8 cellular contexts compared by ENCODE assay signal in genomic region chr16:88793588-88793967, GRCh38. TPM values are rescaled to one million over a fixed set of nuclear protein-coding genes. Genes with fewer than 3 reads are reported as not detected.
DNase-seq lines count a peak whose midpoint lies in the region; ATAC-seq lines count a peak whose summit lies in the region.
"Not testable (repeated sequence)": the region's sequence is repeated elsewhere in the genome, so short reads cannot be mapped to it uniquely, and the experiment has no call there.

No MANE protein-coding gene starts in this region.

- H3K36me3 Mint-ChIP-seq in CD8-positive, alpha-beta memory T cell; T-cell; activated CD4-positive, alpha-beta T cell treated with anti-CD3 and anti-CD28 coated beads, Interleukin-2, amount 10 ng/mL, durations not matched to agents 7 days and 5 days (ENCODE audit: low read depth); activated naive CD8-positive, alpha-beta T cell treated with anti-CD3 and anti-CD28 coated beads, Interleukin-2, amount 10 ng/mL, durations not matched to agents 7 days and 5 days; naive B cell; stimulated activated naive B cell treated with anti-CD40 and anti-IgM and Interleukin-4, amounts not matched to agents 10 μg/mL and 1 μg/mL and 100 μg/mL, for 72 hours: not testable (repeated sequence)

- POLR2A ChIA-PET in CD8-positive, alpha-beta memory T cell (lab: Charles Lee), result interaction anchor here (0.6 to 1.6 kb wide), 6 partner anchors 9 to 424 kb away, joined by 3 to 11 read pairs (median 4); partner anchors contain the start of genes CDT1, PIEZO1 and ZNF778
- POLR2A ChIA-PET in T-cell (lab: Charles Lee), result interaction anchor here in 1 of 2 donors (0.7 kb wide), 1 partner anchor 10 kb away, joined by 5 read pairs; the partner anchor contains the start of gene CDT1
- POLR2A ChIA-PET in activated CD4-positive, alpha-beta T cell treated with anti-CD3 and anti-CD28 coated beads, Interleukin-2, amount 10 ng/mL, durations not matched to agents 7 days and 5 days (lab: Charles Lee), result interaction anchor here (0.6 kb wide), 1 partner anchor 1152 kb away, joined by 3 read pairs; no protein-coding TSS in a partner anchor
- POLR2A ChIA-PET in activated naive CD8-positive, alpha-beta T cell treated with anti-CD3 and anti-CD28 coated beads, Interleukin-2, amount 10 ng/mL, durations not matched to agents 7 days and 5 days (lab: Charles Lee), result interaction anchor here (1.0 to 3.4 kb wide), 4 partner anchors 9 to 112 kb away, joined by 5 to 14 read pairs (median 6); partner anchors contain the start of gene PIEZO1

- ATAC-seq in T-cell (replicated peaks in 1 of 4), result peak in 1 of 4 experiments; percentile 17
- ATAC-seq in activated naive CD8-positive, alpha-beta T cell treated with anti-CD3 and anti-CD28 coated beads, Interleukin-2, amount 10 ng/mL, durations not matched to agents 7 days and 5 days (ENCODE audit: low read depth), result peak; percentile 28
- peak; percentile 34 for ATAC-seq in naive B cell (ENCODE audit: low read depth in 2 of 2)
- ATAC-seq in stimulated activated naive B cell treated with anti-CD40 and anti-IgM and Interleukin-4, amounts not matched to agents 10 μg/mL and 1 μg/mL and 100 μg/mL, for 72 hours (replicated peaks), result peak; percentile 28 to 35

- peaks cover 54% of the 10 kb centered on the region for H3K4me1 ChIP-seq in CD8-positive, alpha-beta memory T cell (ENCODE audit: insufficient read depth, low read length)

- not testable (repeated sequence) for H3K9me3 Mint-ChIP-seq in CD8-positive, alpha-beta memory T cell; T-cell; activated CD4-positive, alpha-beta T cell treated with anti-CD3 and anti-CD28 coated beads, Interleukin-2, amount 10 ng/mL, durations not matched to agents 7 days and 5 days; activated naive CD8-positive, alpha-beta T cell treated with anti-CD3 and anti-CD28 coated beads, Interleukin-2, amount 10 ng/mL, durations not matched to agents 7 days and 5 days; naive B cell; stimulated activated naive B cell treated with anti-CD40 and anti-IgM and Interleukin-4, amounts not matched to agents 10 μg/mL and 1 μg/mL and 100 μg/mL, for 72 hours

- H3K27ac ChIP-seq in CD8-positive, alpha-beta memory T cell (ENCODE audit: low read depth, low read length), result not testable (repeated sequence)

- H3K27ac Mint-ChIP-seq in CD8-positive, alpha-beta memory T cell, result peak overlapping the region in 5 of 8 donors; percentile 57 to 94 (median 68)
- H3K27ac Mint-ChIP-seq in T-cell (peak overlapping the region in 1 of 2 donors; percentile 61), naive B cell (peak overlapping the region in 1 of 6 donors; percentile 81)
- peak overlapping the region; percentile 46 for H3K27ac Mint-ChIP-seq in activated CD4-positive, alpha-beta T cell treated with anti-CD3 and anti-CD28 coated beads, Interleukin-2, amount 10 ng/mL, durations not matched to agents 7 days and 5 days
- H3K27ac Mint-ChIP-seq in activated naive CD8-positive, alpha-beta T cell treated with anti-CD3 and anti-CD28 coated beads, Interleukin-2, amount 10 ng/mL, durations not matched to agents 7 days and 5 days, result peak overlapping the region; percentile 74
- H3K27ac Mint-ChIP-seq in stimulated activated naive B cell treated with anti-CD40 and anti-IgM and Interleukin-4, amounts not matched to agents 10 μg/mL and 1 μg/mL and 100 μg/mL, for 72 hours, result not testable (repeated sequence)

- H3K9me3 ChIP-seq in CD8-positive, alpha-beta memory T cell (ENCODE audit: low read length), result not testable (repeated sequence)

- not testable (repeated sequence) for H3K4me3 ChIP-seq in CD8-positive, alpha-beta memory T cell (ENCODE audit: low read length)
- H3K4me3 ChIP-seq in Jurkat, Clone E6-1 (ENCODE audit: low read length), result peak overlapping the region; percentile 66

- not testable (repeated sequence) for DNase-seq in CD8-positive, alpha-beta memory T cell; T-cell; activated CD4-positive, alpha-beta T cell treated with anti-CD3 and anti-CD28 coated beads, Interleukin-2, amount 10 ng/mL, durations not matched to agents 7 days and 5 days; activated naive CD8-positive, alpha-beta T cell treated with anti-CD3 and anti-CD28 coated beads, Interleukin-2, amount 10 ng/mL, durations not matched to agents 7 days and 5 days; naive B cell; stimulated activated naive B cell treated with anti-CD40 and anti-IgM and Interleukin-4, amounts not matched to agents 10 μg/mL and 1 μg/mL and 100 μg/mL, for 72 hours
- peak; percentile 83 for DNase-seq in Jurkat, Clone E6-1 (ENCODE audit: low read depth, low spot score)
- DNase-seq in NOMO-1 (lab: John Stamatoyannopoulos, UW; ENCODE audit: unreplicated experiment in 2 of 2), result peak; percentile 66 to 68

- H3K27me3 Mint-ChIP-seq in CD8-positive, alpha-beta memory T cell; T-cell; activated CD4-positive, alpha-beta T cell treated with anti-CD3 and anti-CD28 coated beads, Interleukin-2, amount 10 ng/mL, durations not matched to agents 7 days and 5 days; activated naive CD8-positive, alpha-beta T cell treated with anti-CD3 and anti-CD28 coated beads, Interleukin-2, amount 10 ng/mL, durations not matched to agents 7 days and 5 days; naive B cell; stimulated activated naive B cell treated with anti-CD40 and anti-IgM and Interleukin-4, amounts not matched to agents 10 μg/mL and 1 μg/mL and 100 μg/mL, for 72 hours: not testable (repeated sequence)

- H3K4me1 Mint-ChIP-seq in CD8-positive, alpha-beta memory T cell, result peaks cover 16 to 67% (median 36%) of the 10 kb centered on the region in 3 donors
- H3K4me1 Mint-ChIP-seq in T-cell, result peaks cover 43 to 58% (median 57%) of the 10 kb centered on the region in 3 donors
- H3K4me1 Mint-ChIP-seq in activated CD4-positive, alpha-beta T cell treated with anti-CD3 and anti-CD28 coated beads, Interleukin-2, amount 10 ng/mL, durations not matched to agents 7 days and 5 days, result peaks cover 57% of the 10 kb centered on the region
- peaks cover 39% of the 10 kb centered on the region for H3K4me1 Mint-ChIP-seq in activated naive CD8-positive, alpha-beta T cell treated with anti-CD3 and anti-CD28 coated beads, Interleukin-2, amount 10 ng/mL, durations not matched to agents 7 days and 5 days
- peaks cover 25 to 53% (median 46%) of the 10 kb centered on the region in 3 donors for H3K4me1 Mint-ChIP-seq in naive B cell
- H3K4me1 Mint-ChIP-seq in stimulated activated naive B cell treated with anti-CD40 and anti-IgM and Interleukin-4, amounts not matched to agents 10 μg/mL and 1 μg/mL and 100 μg/mL, for 72 hours, result peaks cover 26 to 54% of the 10 kb centered on the region in 2 donors

- peak overlapping the region in 1 of 7 donors; percentile 69 for H3K4me3 Mint-ChIP-seq in CD8-positive, alpha-beta memory T cell
- H3K4me3 Mint-ChIP-seq in T-cell (peak overlapping the region in 2 of 3 donors; percentile 21 to 71), naive B cell (peak overlapping the region in 6 of 8 donors; percentile 19 to 84 (median 36))
- H3K4me3 Mint-ChIP-seq in activated CD4-positive, alpha-beta T cell treated with anti-CD3 and anti-CD28 coated beads, Interleukin-2, amount 10 ng/mL, durations not matched to agents 7 days and 5 days, result not testable (repeated sequence)
- peak overlapping the region; percentile 51 for H3K4me3 Mint-ChIP-seq in activated naive CD8-positive, alpha-beta T cell treated with anti-CD3 and anti-CD28 coated beads, Interleukin-2, amount 10 ng/mL, durations not matched to agents 7 days and 5 days
- H3K4me3 Mint-ChIP-seq in stimulated activated naive B cell treated with anti-CD40 and anti-IgM and Interleukin-4, amounts not matched to agents 10 μg/mL and 1 μg/mL and 100 μg/mL, for 72 hours, result peak overlapping the region in 1 of 2 donors; percentile 41

- CTCF ChIA-PET in CD8-positive, alpha-beta memory T cell (lab: Charles Lee), result interaction anchor here (0.9 to 2.9 kb wide), 7 partner anchors 8 to 160 kb away, joined by 3 to 11 read pairs (median 3); partner anchors contain the start of genes CDT1 and PIEZO1
- CTCF ChIA-PET in T-cell (lab: Charles Lee), result interaction anchor here in 1 of 2 donors (0.9 to 1.1 kb wide), 2 partner anchors 10 to 59 kb away, joined by 4 to 5 read pairs; no protein-coding TSS in a partner anchor
- CTCF ChIA-PET in activated CD4-positive, alpha-beta T cell treated with anti-CD3 and anti-CD28 coated beads, Interleukin-2, amount 10 ng/mL, durations not matched to agents 7 days and 5 days (lab: Charles Lee), result interaction anchor here (1.2 to 1.8 kb wide), 5 partner anchors 8 to 338 kb away, joined by 5 to 8 read pairs (median 7); no protein-coding TSS in a partner anchor

- not testable (repeated sequence) for H3K27me3 ChIP-seq in CD8-positive, alpha-beta memory T cell (ENCODE audit: insufficient read depth, low read length, poor library complexity, severe bottlenecking)

- H3K36me3 ChIP-seq in CD8-positive, alpha-beta memory T cell (ENCODE audit: insufficient read depth, low read length), result not testable (repeated sequence)

RNA-seq across cellular contexts. Expression of gene PIEZO1, which starts 8.6 kb away (rescaled TPM):
- total RNA-seq in CD8-positive, alpha-beta memory T cell, result 100 to 1,000 TPM; 215 to 230 TPM
- 58.4 TPM for polyA plus RNA-seq in CD8-positive, alpha-beta memory T cell
- 194 TPM for polyA plus RNA-seq in Jurkat, Clone E6-1 (2012; ENCODE audit: insufficient read depth, insufficient read length)
- total RNA-seq in T-cell, result 100 to 1,000 TPM; 139 to 274 (median 240) TPM
- total RNA-seq in activated CD4-positive, alpha-beta T cell treated with anti-CD3 and anti-CD28 coated beads, Interleukin-2, amount 10 ng/mL, durations not matched to agents 7 days and 5 days, result 100 to 1,000 TPM; 239 to 303 TPM
- total RNA-seq in activated naive CD8-positive, alpha-beta T cell treated with anti-CD3 and anti-CD28 coated beads, Interleukin-2, amount 10 ng/mL, durations not matched to agents 7 days and 5 days, result 100 to 1,000 TPM; 206 to 220 TPM
- 10 to 100 TPM in 2 of 6 donors, 1 to 10 TPM in 4; 4.0 to 17.2 (median 6.2) TPM for polyA plus RNA-seq in naive B cell (ENCODE audit: low read depth in 6 of 6)

RNA-seq across cellular contexts. Expression of gene CDT1, which starts 10.0 kb away (rescaled TPM):
- total RNA-seq in CD8-positive, alpha-beta memory T cell, result 100 to 1,000 TPM in 1 of 2 experiments, 10 to 100 TPM in 1; 97.6 to 106 TPM
- 0.26 TPM for polyA plus RNA-seq in CD8-positive, alpha-beta memory T cell
- 93.9 TPM for polyA plus RNA-seq in Jurkat, Clone E6-1 (2012; ENCODE audit: insufficient read depth, insufficient read length)
- 1 to 10 TPM in 4 of 5 donors, under 1 TPM in 1; 0.93 to 3.7 (median 1.5) TPM for total RNA-seq in T-cell
- 100 to 1,000 TPM; 113 to 119 TPM for total RNA-seq in activated CD4-positive, alpha-beta T cell treated with anti-CD3 and anti-CD28 coated beads, Interleukin-2, amount 10 ng/mL, durations not matched to agents 7 days and 5 days
- total RNA-seq in activated naive CD8-positive, alpha-beta T cell treated with anti-CD3 and anti-CD28 coated beads, Interleukin-2, amount 10 ng/mL, durations not matched to agents 7 days and 5 days, result 100 to 1,000 TPM; 135 to 140 TPM
- polyA plus RNA-seq in naive B cell (ENCODE audit: low read depth in 6 of 6), result under 1 TPM in 5 of 6 donors, not detected in 1; 0.08 to 0.27 (median 0.17) TPM

RNA-seq across cellular contexts. Expression of gene APRT, which starts 18.1 kb away (rescaled TPM):
- 100 to 1,000 TPM; 338 to 348 TPM for total RNA-seq in CD8-positive, alpha-beta memory T cell
- 490 TPM for polyA plus RNA-seq in CD8-positive, alpha-beta memory T cell
- polyA plus RNA-seq in Jurkat, Clone E6-1 (2012; ENCODE audit: insufficient read depth, insufficient read length), result 328 TPM
- 100 to 1,000 TPM; 166 to 245 (median 228) TPM for total RNA-seq in T-cell
- 100 to 1,000 TPM in 1 of 2 experiments, 10 to 100 TPM in 1; 86.2 to 112 TPM for total RNA-seq in activated CD4-positive, alpha-beta T cell treated with anti-CD3 and anti-CD28 coated beads, Interleukin-2, amount 10 ng/mL, durations not matched to agents 7 days and 5 days
- 100 to 1,000 TPM; 124 to 139 TPM for total RNA-seq in activated naive CD8-positive, alpha-beta T cell treated with anti-CD3 and anti-CD28 coated beads, Interleukin-2, amount 10 ng/mL, durations not matched to agents 7 days and 5 days
- 100 to 1,000 TPM; 330 to 484 (median 384) TPM for polyA plus RNA-seq in naive B cell (ENCODE audit: low read depth in 6 of 6)

Comparison
In these comparisons a context has a peak if more than half of its experiments do, and no peak if none do; other contexts are left out.
1. RNA of gene CDT1, which starts 10.0 kb away (total RNA-seq): 135 to 140 TPM in activated naive CD8-positive, alpha-beta T cell treated with anti-CD3 and anti-CD28 coated beads, Interleukin-2, amount 10 ng/mL, durations not matched to agents 7 days and 5 days, 113 to 119 TPM in activated CD4-positive, alpha-beta T cell treated with anti-CD3 and anti-CD28 coated beads, Interleukin-2, amount 10 ng/mL, durations not matched to agents 7 days and 5 days and 97.6 to 106 TPM in CD8-positive, alpha-beta memory T cell; 0.93 to 3.7 TPM in T-cell; every median in the first group is over 10 times any median in the second.